ENCODE assay signal across 11 cellular contexts in the genomic region with DNA sequence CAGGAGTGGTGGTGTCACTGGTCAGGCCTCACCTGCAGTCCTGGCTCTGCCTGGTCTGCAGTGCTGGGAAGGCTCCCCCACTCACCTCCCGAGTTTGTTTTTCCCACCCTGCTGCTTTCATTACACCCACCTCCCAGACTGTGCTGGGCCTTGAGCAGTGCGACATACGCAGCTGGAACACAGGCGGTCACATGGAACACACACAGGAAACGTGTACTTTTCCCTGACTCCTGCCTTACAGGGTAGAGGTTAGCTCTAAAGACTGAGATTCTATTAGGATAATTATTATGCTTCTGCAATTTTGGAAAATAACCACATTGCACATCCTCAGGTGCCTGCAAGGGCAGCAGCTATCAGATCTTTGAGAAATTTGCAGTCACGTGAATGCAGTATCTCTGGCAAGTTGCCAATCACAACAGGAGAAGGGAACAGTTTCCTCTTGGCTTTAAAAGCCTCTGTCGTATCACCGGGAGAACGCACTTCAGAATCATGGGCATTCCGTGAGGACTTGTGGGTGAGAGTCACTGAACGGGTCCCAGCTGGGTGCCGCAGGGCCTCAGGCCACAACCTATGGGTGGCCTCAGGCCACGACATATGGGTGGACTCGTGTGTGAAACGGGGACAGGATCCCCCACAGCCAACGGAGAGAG.
DNase-seq lines count a peak whose midpoint lies in the region; ATAC-seq and TF ChIP-seq lines count a peak whose summit lies in the region.
"Had no signal": no experiment of that assay in that cellular context is flagged by ENCODE, and none has a peak within 500 bp of the region (broad histone marks: within the 10 kb centered on the region; RNA-seq: fewer than 3 reads in every experiment).

No MANE protein-coding gene starts in this region.

- CTCF ChIA-PET in MCF 10A (lab: Yijun Ruan, JAX): interaction anchor here (1.0 to 3.4 kb wide), 4 partner anchors 24 to 253 kb away, joined by 3 to 13 read pairs (median 6); no protein-coding TSS in a partner anchor

- H3K27me3 ChIP-seq in right cardiac atrium (ENCODE audit: control insufficient read depth, insufficient read depth) (no peaks in the 10 kb centered on the region), vagina (no peaks in the 10 kb centered on the region), ovary (no peaks in the 10 kb centered on the region)
- H3K27me3 ChIP-seq: adrenal gland had no signal

- no peak overlapping the region for H3K4me3 ChIP-seq in right cardiac atrium (ENCODE audit: low read length)
- H3K4me3 ChIP-seq in vagina: no peak overlapping the region
- H3K4me3 ChIP-seq in ovary: no peak overlapping the region
- H3K4me3 ChIP-seq: adrenal gland, smooth muscle cell had no signal

- BruUV-seq in MCF 10A (replicated peaks; lab: Mats Ljungman, UMichigan): no TSS peak

- TF ChIP-seq EP300 in ovary (IDR thresholded peaks at IDR 0.05): no peak

- intact Hi-C loops in right cardiac atrium (cut with DNase I): no loop called here
- intact Hi-C loops in cardiac septum (cut with DNase I): no loop called here
- intact Hi-C loops in vagina (cut with DNase I): no loop called here
- intact Hi-C loops in MCF 10A (cut with micrococcal nuclease): no loop called here
- intact Hi-C loops in ovary (cut with DNase I): no loop called here

- no peak overlapping the region for H3K27ac Mint-ChIP-seq in MCF 10A (ENCODE audit: low read depth, unreplicated experiment)

- DNase-seq in right cardiac atrium (no peak), cardiac septum (ENCODE audit: low spot score) (no peak), NCI-H748 treated with DMSO at 0.1 percent for 48 hours (lab: John Stamatoyannopoulos, UW) (peak; percentile 18), left kidney (ENCODE audit: low read depth, low spot score) (peak; percentile 65), vagina (ENCODE audit: extremely low spot score in 2 of 2) (no peak), HK-2 (ENCODE audit: unreplicated experiment) (no peak), MCF 10A (ENCODE audit: unreplicated experiment) (no peak), ovary (no peak)
- DNase-seq: NCI-H1436 had no signal

- TF ChIP-seq CTCF in vagina (IDR thresholded peaks at IDR 0.05) (no peak), MCF 10A (IDR thresholded peaks at IDR 0.05; ENCODE audit: unreplicated experiment) (no peak), ovary (IDR thresholded peaks at IDR 0.05) (no peak)

- H3K36me3 Mint-ChIP-seq in MCF 10A (ENCODE audit: insufficient read depth, unreplicated experiment): peaks cover 60% of the 10 kb centered on the region

- H3K36me3 ChIP-seq in vagina (peaks cover 0 to 29% of the 10 kb centered on the region in 2 donors), ovary (no peaks in the 10 kb centered on the region)

- no peak overlapping the region for H3K27ac ChIP-seq in right cardiac atrium (ENCODE audit: low read length)
- peak overlapping the region; percentile 70 for H3K27ac ChIP-seq in vagina
- H3K27ac ChIP-seq in ovary: no peak overlapping the region

- no peaks in the 10 kb centered on the region for H3K27me3 Mint-ChIP-seq in MCF 10A (ENCODE audit: insufficient read depth, unreplicated experiment)

- 53% methylated on average over 16 of the region's 16 CpGs for WGBS in right cardiac atrium
- 66 to 74% (median 70%) methylated on average over 16 of the region's 16 CpGs for WGBS in ovary, 3 donors

- POLR2A ChIA-PET in MCF 10A (lab: Yijun Ruan, JAX): no interaction called here

- no peaks in the 10 kb centered on the region for H3K9me3 Mint-ChIP-seq in MCF 10A (ENCODE audit: unreplicated experiment)

- ATAC-seq in right cardiac atrium: peak; percentile 54 to 87

- H3K4me3 Mint-ChIP-seq in MCF 10A (ENCODE audit: unreplicated experiment): no peak overlapping the region

- no peak for TF ChIP-seq POLR2A in vagina (IDR thresholded peaks at IDR 0.05)
- TF ChIP-seq POLR2A in ovary (IDR thresholded peaks at IDR 0.05): no peak

- no peaks in the 10 kb centered on the region for H3K4me1 ChIP-seq in right cardiac atrium (ENCODE audit: control insufficient read depth, insufficient read depth, low read length)
- H3K4me1 ChIP-seq in vagina: peaks cover 9% of the 10 kb centered on the region
- H3K4me1 ChIP-seq in ovary (ENCODE audit: insufficient read depth): peaks cover 2% of the 10 kb centered on the region

- H3K9me3 ChIP-seq in right cardiac atrium (ENCODE audit: control insufficient read depth, low read length) (no peaks in the 10 kb centered on the region), vagina (no peaks in the 10 kb centered on the region), ovary (no peaks in the 10 kb centered on the region)
- H3K9me3 ChIP-seq: adrenal gland had no signal

- H3K4me1 Mint-ChIP-seq in MCF 10A (ENCODE audit: insufficient read depth, unreplicated experiment): no peaks in the 10 kb centered on the region

Comparison
In these comparisons a context has a peak if more than half of its experiments do, and no peak if none do; other contexts are left out.
1. DNase-seq: peak in NCI-H748 treated with DMSO at 0.1 percent for 48 hours (single experiment) and left kidney (single experiment); none in right cardiac atrium (0 of 3), cardiac septum (single experiment), vagina (0 of 2), HK-2 (single experiment), MCF 10A (single experiment) and ovary (0 of 5).